Comparison of ENCODE assay signal across 2 cellular contexts in the genomic region with DNA sequence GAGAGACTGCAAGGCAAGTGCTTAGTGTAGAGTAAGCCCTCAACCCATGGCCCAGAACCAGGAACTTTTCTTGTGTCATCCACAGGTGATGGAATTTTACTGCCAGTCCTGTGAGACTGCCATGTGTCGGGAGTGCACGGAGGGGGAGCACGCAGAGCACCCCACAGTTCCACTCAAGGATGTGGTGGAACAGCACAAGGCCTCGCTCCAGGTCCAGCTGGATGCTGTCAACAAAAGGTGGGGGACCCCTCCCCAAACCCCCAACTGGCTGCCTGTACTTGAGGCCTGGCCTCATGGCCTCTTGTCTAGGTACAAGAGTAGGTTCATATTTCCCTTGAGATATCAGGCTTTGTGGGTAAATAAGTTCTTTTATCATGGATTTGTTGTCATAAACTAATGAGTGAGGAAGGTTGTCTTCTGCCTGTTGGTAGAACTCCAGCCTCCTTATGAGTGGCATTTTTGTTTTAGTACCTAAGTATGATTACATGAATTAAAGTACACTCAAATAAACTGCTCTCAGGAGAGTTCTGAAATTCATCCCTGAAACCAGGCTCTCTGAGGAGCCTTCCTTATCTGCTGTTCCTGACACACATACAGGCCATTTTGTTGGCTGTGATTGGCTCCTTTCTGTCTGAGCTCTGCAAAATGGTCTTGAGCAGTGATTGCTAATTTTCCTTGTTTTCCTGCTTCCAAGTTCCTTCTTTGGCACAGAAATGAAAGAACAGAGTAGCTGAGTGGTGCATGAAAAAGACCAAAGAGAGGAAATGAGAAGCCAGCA.
TF ChIP-seq lines count a peak whose summit lies in the region.

No MANE protein-coding gene starts in this region.

TF ChIP-seq in GM23338, 12 proteins besides CTCF, POLR2A, EP300 and RAD21 (continued from another document):
- TF ChIP-seq, protein P1, sequence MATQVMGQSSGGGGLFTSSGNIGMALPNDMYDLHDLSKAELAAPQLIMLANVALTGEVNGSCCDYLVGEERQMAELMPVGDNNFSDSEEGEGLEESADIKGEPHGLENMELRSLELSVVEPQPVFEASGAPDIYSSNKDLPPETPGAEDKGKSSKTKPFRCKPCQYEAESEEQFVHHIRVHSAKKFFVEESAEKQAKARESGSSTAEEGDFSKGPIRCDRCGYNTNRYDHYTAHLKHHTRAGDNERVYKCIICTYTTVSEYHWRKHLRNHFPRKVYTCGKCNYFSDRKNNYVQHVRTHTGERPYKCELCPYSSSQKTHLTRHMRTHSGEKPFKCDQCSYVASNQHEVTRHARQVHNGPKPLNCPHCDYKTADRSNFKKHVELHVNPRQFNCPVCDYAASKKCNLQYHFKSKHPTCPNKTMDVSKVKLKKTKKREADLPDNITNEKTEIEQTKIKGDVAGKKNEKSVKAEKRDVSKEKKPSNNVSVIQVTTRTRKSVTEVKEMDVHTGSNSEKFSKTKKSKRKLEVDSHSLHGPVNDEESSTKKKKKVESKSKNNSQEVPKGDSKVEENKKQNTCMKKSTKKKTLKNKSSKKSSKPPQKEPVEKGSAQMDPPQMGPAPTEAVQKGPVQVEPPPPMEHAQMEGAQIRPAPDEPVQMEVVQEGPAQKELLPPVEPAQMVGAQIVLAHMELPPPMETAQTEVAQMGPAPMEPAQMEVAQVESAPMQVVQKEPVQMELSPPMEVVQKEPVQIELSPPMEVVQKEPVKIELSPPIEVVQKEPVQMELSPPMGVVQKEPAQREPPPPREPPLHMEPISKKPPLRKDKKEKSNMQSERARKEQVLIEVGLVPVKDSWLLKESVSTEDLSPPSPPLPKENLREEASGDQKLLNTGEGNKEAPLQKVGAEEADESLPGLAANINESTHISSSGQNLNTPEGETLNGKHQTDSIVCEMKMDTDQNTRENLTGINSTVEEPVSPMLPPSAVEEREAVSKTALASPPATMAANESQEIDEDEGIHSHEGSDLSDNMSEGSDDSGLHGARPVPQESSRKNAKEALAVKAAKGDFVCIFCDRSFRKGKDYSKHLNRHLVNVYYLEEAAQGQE (IDR thresholded peaks at IDR 0.05; ENCODE audit: unreplicated experiment) = no peak
- no peak for TF ChIP-seq STAT1 (IDR thresholded peaks at IDR 0.05; ENCODE audit: unreplicated experiment)

TF ChIP-seq in WTC11, 78 proteins besides CTCF, POLR2A, EP300 and RAD21 (continued from another document):
- TF ChIP-seq, protein P2, sequence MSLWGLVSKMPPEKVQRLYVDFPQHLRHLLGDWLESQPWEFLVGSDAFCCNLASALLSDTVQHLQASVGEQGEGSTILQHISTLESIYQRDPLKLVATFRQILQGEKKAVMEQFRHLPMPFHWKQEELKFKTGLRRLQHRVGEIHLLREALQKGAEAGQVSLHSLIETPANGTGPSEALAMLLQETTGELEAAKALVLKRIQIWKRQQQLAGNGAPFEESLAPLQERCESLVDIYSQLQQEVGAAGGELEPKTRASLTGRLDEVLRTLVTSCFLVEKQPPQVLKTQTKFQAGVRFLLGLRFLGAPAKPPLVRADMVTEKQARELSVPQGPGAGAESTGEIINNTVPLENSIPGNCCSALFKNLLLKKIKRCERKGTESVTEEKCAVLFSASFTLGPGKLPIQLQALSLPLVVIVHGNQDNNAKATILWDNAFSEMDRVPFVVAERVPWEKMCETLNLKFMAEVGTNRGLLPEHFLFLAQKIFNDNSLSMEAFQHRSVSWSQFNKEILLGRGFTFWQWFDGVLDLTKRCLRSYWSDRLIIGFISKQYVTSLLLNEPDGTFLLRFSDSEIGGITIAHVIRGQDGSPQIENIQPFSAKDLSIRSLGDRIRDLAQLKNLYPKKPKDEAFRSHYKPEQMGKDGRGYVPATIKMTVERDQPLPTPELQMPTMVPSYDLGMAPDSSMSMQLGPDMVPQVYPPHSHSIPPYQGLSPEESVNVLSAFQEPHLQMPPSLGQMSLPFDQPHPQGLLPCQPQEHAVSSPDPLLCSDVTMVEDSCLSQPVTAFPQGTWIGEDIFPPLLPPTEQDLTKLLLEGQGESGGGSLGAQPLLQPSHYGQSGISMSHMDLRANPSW (CRISPR knock-in tag; conservative IDR thresholded peaks at IDR 0.05; ENCODE audit: low read depth) = no peak
- no peak for TF ChIP-seq ZBTB21 (CRISPR knock-in tag; IDR thresholded peaks at IDR 0.05; ENCODE audit: borderline replicate concordance)
